33 cellular contexts compared by ENCODE assay signal in genomic region chr14:66036598-66036997, GRCh38.
"Had no signal": no experiment of that assay in that cellular context is flagged by ENCODE, and none has a peak within 500 bp of the region (broad histone marks: within the 10 kb centered on the region; RNA-seq: fewer than 3 reads in every experiment).

No MANE protein-coding gene starts in this region.

- H3K27me3 Mint-ChIP-seq: activated CD4-positive, alpha-beta memory T cell treated with anti-CD3 and anti-CD28 coated beads, Interleukin-2, amount 10 ng/mL, durations not matched to agents 7 days and 5 days had no signal

- H3K4me3 ChIP-seq: SJSA1 had no signal

- H3K27ac ChIP-seq: SJSA1, VCaP had no signal

- H3K4me1 ChIP-seq: SJSA1 had no signal

- H3K27me3 ChIP-seq: SJSA1 had no signal

- H3K36me3 Mint-ChIP-seq: activated naive CD4-positive, alpha-beta T cell treated with anti-CD3 and anti-CD28 coated beads, Interleukin-2, amount 10 ng/mL, durations not matched to agents 7 days and 5 days; brain had no signal

- H3K9me3 ChIP-seq: SJSA1 had no signal

- DNase-seq: activated B cell treated with CpG ODN at 0.5 μM for 24 hours; activated CD4-positive, alpha-beta memory T cell treated with anti-CD3 and anti-CD28 coated beads, Interleukin-2, amount 10 ng/mL, durations not matched to agents 7 days and 5 days; activated CD4-positive, alpha-beta T cell treated with anti-CD3 and anti-CD28 coated beads for 48 hours; activated CD4-positive, CD25-positive, alpha-beta regulatory T cell treated with anti-CD3 and anti-CD28 coated beads, Interleukin-2, amount 50 U/mL, for 72 hours; activated CD8-positive, alpha-beta memory T cell treated with anti-CD3 and anti-CD28 coated beads for 24 hours; activated CD8-positive, alpha-beta memory T cell treated with anti-CD3 and anti-CD28 coated beads, Interleukin-2, amount 10 ng/mL, durations not matched to agents 7 days and 5 days; activated CD8-positive, alpha-beta memory T cell treated with anti-CD3 and anti-CD28 coated beads, Interleukin-2, amount 50 U/mL, for 48 hours; activated effector memory CD4-positive, alpha-beta T cell treated with Interleukin-2 at 50 U/mL for 16 hours; activated naive CD4-positive, alpha-beta T cell treated with anti-CD3 and anti-CD28 coated beads, Interleukin-2, amount 10 ng/mL, durations not matched to agents 7 days and 5 days; activated naive CD8-positive, alpha-beta T cell treated with anti-CD3 and anti-CD28 coated beads, Interleukin-2, amount 50 U/mL, for 24 hours; activated T-cell treated with anti-CD3 and anti-CD28 coated beads, Interleukin-2, amount 50 U/mL, for 48 hours; central memory CD4-positive, alpha-beta T cell; NCI-H1092 treated with DMSO at 0.1 percent for 48 hours; NCI-H1417; NCI-H146; NCI-H187; NCI-H2029 treated with DMSO at 0.1 percent for 48 hours; NCI-H2107; NCI-H2171; NCI-H2227 treated with DMSO at 0.1 percent for 48 hours; NCI-H446; NCI-H510A treated with DMSO at 0.1 percent for 48 hours; NCI-H526 treated with DMSO at 0.1 percent for 48 hours; NCI-H82; SHP77 treated with DMSO at 0.1 percent for 48 hours; T-cell; T-helper 17 cell had no signal

- H3K36me3 ChIP-seq: SJSA1 had no signal

- H3K4me1 Mint-ChIP-seq: activated B cell treated with CpG ODN at 0.5 μM for 24 hours; activated naive CD4-positive, alpha-beta T cell treated with anti-CD3 and anti-CD28 coated beads, Interleukin-2, amount 10 ng/mL, durations not matched to agents 7 days and 5 days; activated naive CD8-positive, alpha-beta T cell treated with anti-CD3 and anti-CD28 coated beads, Interleukin-2, amount 50 U/mL, for 24 hours had no signal

- H3K27ac Mint-ChIP-seq: activated B cell treated with CpG ODN at 0.5 μM for 24 hours; activated CD4-positive, alpha-beta memory T cell treated with anti-CD3 and anti-CD28 coated beads, Interleukin-2, amount 10 ng/mL, durations not matched to agents 7 days and 5 days; activated CD8-positive, alpha-beta memory T cell treated with anti-CD3 and anti-CD28 coated beads, Interleukin-2, amount 10 ng/mL, durations not matched to agents 7 days and 5 days; activated naive CD4-positive, alpha-beta T cell treated with anti-CD3 and anti-CD28 coated beads, Interleukin-2, amount 10 ng/mL, durations not matched to agents 7 days and 5 days; activated naive CD8-positive, alpha-beta T cell; activated naive CD8-positive, alpha-beta T cell treated with anti-CD3 and anti-CD28 coated beads, Interleukin-2, amount 50 U/mL, for 24 hours; brain; T-cell; T-helper 17 cell had no signal

- ATAC-seq: activated CD8-positive, alpha-beta memory T cell treated with anti-CD3 and anti-CD28 coated beads, Interleukin-2, amount 10 ng/mL, durations not matched to agents 7 days and 5 days; activated naive CD8-positive, alpha-beta T cell treated with anti-CD3 and anti-CD28 coated beads, Interleukin-2, amount 50 U/mL, for 24 hours; Panc1; SK-N-SH treated with all-trans-retinoic acid at 6 μM for 48 hours; T-cell; T-helper 17 cell had no signal

- H3K4me3 Mint-ChIP-seq: activated B cell treated with CpG ODN at 0.5 μM for 24 hours; activated CD4-positive, alpha-beta memory T cell treated with anti-CD3 and anti-CD28 coated beads, Interleukin-2, amount 10 ng/mL, durations not matched to agents 7 days and 5 days; activated CD8-positive, alpha-beta memory T cell treated with anti-CD3 and anti-CD28 coated beads, Interleukin-2, amount 10 ng/mL, durations not matched to agents 7 days and 5 days; activated naive CD4-positive, alpha-beta T cell treated with anti-CD3 and anti-CD28 coated beads, Interleukin-2, amount 10 ng/mL, durations not matched to agents 7 days and 5 days; activated naive CD8-positive, alpha-beta T cell; activated naive CD8-positive, alpha-beta T cell treated with anti-CD3 and anti-CD28 coated beads, Interleukin-2, amount 50 U/mL, for 24 hours; brain; T-cell; T-helper 17 cell had no signal
